In the genomic region with DNA sequence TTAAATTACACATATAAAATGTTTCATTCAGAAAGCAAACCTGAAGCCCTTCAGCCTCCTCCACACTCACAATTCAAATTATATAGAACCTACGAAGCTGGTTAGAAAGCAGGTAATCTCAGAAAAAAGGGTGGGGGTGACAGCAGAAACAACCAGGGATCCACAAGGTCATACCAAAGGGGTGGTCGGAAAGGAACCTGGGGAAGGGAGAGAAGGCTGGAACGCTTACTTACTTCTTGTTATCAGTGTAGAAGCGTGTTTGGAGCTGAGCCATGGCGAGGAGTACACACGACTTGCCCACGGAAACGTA, we compare ENCODE assay signal across 8 cellular contexts. TPM values are rescaled to one million over a fixed set of nuclear protein-coding genes. Genes with fewer than 3 reads are reported as not detected.
DNase-seq lines count a peak whose midpoint lies in the region; ATAC-seq, FAIRE-seq and TF ChIP-seq lines count a peak whose summit lies in the region.

No MANE protein-coding gene starts in this region.

- H4K8ac ChIP-seq in H1 (ENCODE audit: extremely low read depth, insufficient read depth, low read length) (peak overlapping the region; percentile 88; the same call in 1 of the 2 replicates), neuronal stem cell (ENCODE audit: low read depth, low read length) (no peak overlapping the region)

- peak overlapping the region; percentile 79 for H4K5ac ChIP-seq in H1 (ENCODE audit: insufficient read length, low read depth, low read length)

- DNase-seq in LNCaP clone FGC (ENCODE audit: low read depth), result no peak
- no peak for DNase-seq in H1 (ENCODE audit: low read depth in 1 of 2, low spot score in 2 of 2)
- no peak for DNase-seq in neuronal stem cell (ENCODE audit: low spot score)
- DNase-seq in NCI-H2196 (lab: John Stamatoyannopoulos, UW; ENCODE audit: unreplicated experiment), result no peak
- DNase-seq in NCI-H2227 (lab: John Stamatoyannopoulos, UW; ENCODE audit: unreplicated experiment), result no peak
- no peak for DNase-seq in SHP77 (lab: John Stamatoyannopoulos, UW)

- no peak overlapping the region for H3K23ac ChIP-seq in H1 (ENCODE audit: insufficient read length)
- no peak overlapping the region for H3K23ac ChIP-seq in neuronal stem cell (ENCODE audit: low read depth, low read length, poor library complexity)

- H3K4me3 ChIP-seq in LNCaP clone FGC (ENCODE audit: low read depth, low read length) (peak overlapping the region; percentile 75), H1 (ENCODE audit: extremely low read depth in 1 of 4, insufficient read depth in 2 of 4, low read depth in 3 of 4, low read length in 4 of 4) (peak overlapping the region; percentile 96 to 99 (median 98)), neuronal stem cell (ENCODE audit: low read length in 2 of 2) (peak overlapping the region; percentile 91 to 92)

- H2AFZ ChIP-seq in H1 (ENCODE audit: low read length), result peak overlapping the region; percentile 99
- H2AFZ ChIP-seq in neuronal stem cell (ENCODE audit: low read length), result peak overlapping the region; percentile 91

- peaks cover 20 to 53% of the 10 kb centered on the region in 2 experiments for H3K79me2 ChIP-seq in H1 (ENCODE audit: control insufficient read depth in 1 of 2, insufficient read depth in 2 of 2, low read length in 2 of 2)

- H3K9ac ChIP-seq in H1 (replicated peaks in 1 of 4; ENCODE audit: extremely low read depth in 1 of 4, low read depth in 3 of 4, low read length in 3 of 4), result peak overlapping the region; percentile 90 to 100 (median 94)
- peak overlapping the region; percentile 78 for H3K9ac ChIP-seq in neuronal stem cell (ENCODE audit: low read depth, low read length, poor library complexity)

- peaks cover 3% of the 10 kb centered on the region for H3K79me1 ChIP-seq in H1 (ENCODE audit: low read depth, low read length)
- peaks cover 2% of the 10 kb centered on the region for H3K79me1 ChIP-seq in neuronal stem cell (ENCODE audit: low read depth, low read length)

- H2BK120ac ChIP-seq in H1 (replicated peaks; ENCODE audit: low read depth, low read length) (peak overlapping the region; percentile 75), neuronal stem cell (ENCODE audit: low read depth, low read length) (no peak overlapping the region)

- H2AK5ac ChIP-seq in H1 (ENCODE audit: low read depth, low read length) (peak overlapping the region; percentile 95; the same call in 1 of the 2 replicates), neuronal stem cell (ENCODE audit: low read depth, low read length) (no peak overlapping the region)

- H3K4me2 ChIP-seq in H1 (ENCODE audit: insufficient read depth in 1 of 2, low read depth in 2 of 2, low read length in 2 of 2) (peak overlapping the region; percentile 58 to 79), neuronal stem cell (ENCODE audit: insufficient read depth, low read length, poor library complexity, severe bottlenecking) (peak overlapping the region; percentile 58)

- H3K27ac ChIP-seq in H1 (ENCODE audit: low read depth, low read length), result peak overlapping the region; percentile 74
- H3K27ac ChIP-seq in neuronal stem cell (replicated peaks; ENCODE audit: low read length), result no peak overlapping the region

- TF ChIP-seq RAD21 in H1 (IDR thresholded peaks at IDR 0.05 in 1 of 2, conservative IDR thresholded peaks at IDR 0.05 in 1 of 2; ENCODE audit: low read depth in 2 of 2, low read length in 2 of 2), result no peak

- H3K27me3 ChIP-seq in H1 (replicated peaks in 1 of 4; ENCODE audit: control insufficient read depth in 3 of 4, extremely low read depth in 1 of 4, insufficient read depth in 3 of 4, low read length in 3 of 4) (no peaks in the 10 kb centered on the region), neuronal stem cell (ENCODE audit: control insufficient read depth in 3 of 3, insufficient read depth in 3 of 3, low read depth in 1 of 3, low read length in 3 of 3) (no peaks in the 10 kb centered on the region)

- TF ChIP-seq CTCF in LNCaP clone FGC (IDR thresholded peaks at IDR 0.05; ENCODE audit: control insufficient read depth, extremely low read depth, insufficient read depth) (no peak), H1 (IDR thresholded peaks at IDR 0.05; ENCODE audit: control extremely low read depth in 1 of 3, insufficient read depth in 1 of 3, low read depth in 1 of 3, low read length in 3 of 3) (no peak)

- H4K20me1 ChIP-seq in H1 (replicated peaks in 1 of 2; ENCODE audit: control insufficient read depth in 1 of 2, insufficient read depth in 2 of 2, low read length in 2 of 2), result peaks cover 2% of the 10 kb centered on the region in 2 experiments

- FAIRE-seq in H1 (lab: Jason Lieb, UNC), result no peak

- H3K56ac ChIP-seq in H1 (replicated peaks; ENCODE audit: insufficient read length, low read depth, low read length), result peak overlapping the region; percentile 81

- peak overlapping the region; percentile 98 for H2BK5ac ChIP-seq in H1 (ENCODE audit: low read depth, low read length)
- no peak overlapping the region for H2BK5ac ChIP-seq in neuronal stem cell (ENCODE audit: low read length)

- no peaks in the 10 kb centered on the region; a peak in 1 of 7 replicates for H3K4me1 ChIP-seq in H1 (replicated peaks in 1 of 4; ENCODE audit: control insufficient read depth in 3 of 4, insufficient read depth in 4 of 4, low read length in 3 of 4)
- H3K4me1 ChIP-seq in neuronal stem cell (ENCODE audit: control insufficient read depth in 2 of 2, insufficient read depth in 1 of 2, low read depth in 1 of 2, low read length in 2 of 2), result peaks cover 3% of the 10 kb centered on the region in 2 donors

- peak overlapping the region; percentile 94; the same call in 1 of the 2 replicates for H2BK12ac ChIP-seq in H1 (ENCODE audit: low read depth, low read length)
- H2BK12ac ChIP-seq in neuronal stem cell (ENCODE audit: low read length), result no peak overlapping the region

- TF ChIP-seq EP300 in H1 (IDR thresholded peaks at IDR 0.05; ENCODE audit: borderline replicate concordance in 1 of 2, low read depth in 2 of 2, low read length in 2 of 2), result no peak

- H3K4ac ChIP-seq in H1 (replicated peaks; ENCODE audit: insufficient read length, low read depth, low read length) (peak overlapping the region; percentile 99), neuronal stem cell (ENCODE audit: low read length) (no peak overlapping the region)

- POLR2A ChIA-PET in H1 (lab: Charles Lee; ENCODE audit: partially characterized antibody), result interaction anchor here (0.7 to 2.6 kb wide), 21 partner anchors 11 to 417 kb away, joined by 3 to 10 read pairs (median 4); a partner anchor contains a TSS

- CTCF ChIA-PET in H1 (lab: Charles Lee; ENCODE audit: partially characterized antibody), result interaction anchor here (0.6 to 1.0 kb wide), 3 partner anchors 176 to 329 kb away, joined by 3 to 4 read pairs (median 3); no protein-coding TSS in a partner anchor

- TF ChIP-seq POLR2A in H1 (IDR thresholded peaks at IDR 0.05; ENCODE audit: control extremely low read depth in 1 of 2, low read depth in 2 of 2, low read length in 2 of 2), result no peak; a peak in 1 of 3 replicates

- H3K14ac ChIP-seq in H1 (ENCODE audit: insufficient read length) (no peak overlapping the region), neuronal stem cell (ENCODE audit: low read length) (no peak overlapping the region)

- ATAC-seq in GM19467 (IDR thresholded peaks at IDR 0.05; ENCODE audit: unreplicated experiment) (peak; percentile 5), HG03039 (IDR thresholded peaks at IDR 0.05; ENCODE audit: unreplicated experiment) (no peak)

- WGBS in H1 (ENCODE audit: extremely low coverage in 1 of 2, insufficient coverage in 1 of 2, insufficient read length in 1 of 2, insufficient replicate concordance in 2 of 2, low coverage in 1 of 2, low lambda C conversion rate in 2 of 2, missing lambda C conversion rate in 1 of 2), 2 experiments, result 0% methylated on average over 8 of the region's 8 CpGs; no CpG with 5 or more reads in 1 of the 2 experiments
- WGBS in neuronal stem cell (ENCODE audit: extremely low coverage in 2 of 2, insufficient read length in 2 of 2, insufficient replicate concordance in 1 of 2), 2 donors, result no CpG with 5 or more reads among the region's 8 CpGs

- peak overlapping the region; percentile 83; the same call in 1 of the 2 replicates for H2BK20ac ChIP-seq in H1 (ENCODE audit: low read length)

- H2BK15ac ChIP-seq in H1 (ENCODE audit: low read length), result peak overlapping the region; percentile 89; the same call in 1 of the 2 replicates
- no peak overlapping the region for H2BK15ac ChIP-seq in neuronal stem cell (ENCODE audit: low read length)

- H3K23me2 ChIP-seq in H1 (ENCODE audit: low read depth, low read length), result no peaks in the 10 kb centered on the region; the same call in 1 of the 2 replicates

- H3K9me3 ChIP-seq in H1 (ENCODE audit: insufficient read depth in 2 of 2, low read depth in 1 of 2, low read length in 1 of 2) (no peaks in the 10 kb centered on the region), neuronal stem cell (replicated peaks in 1 of 2; ENCODE audit: control insufficient read depth in 2 of 2, insufficient read depth in 1 of 2, low read depth in 1 of 2, low read length in 2 of 2) (peaks cover 0 to 4% of the 10 kb centered on the region in 2 donors)

- peaks cover 0 to 15% (median 3%) of the 10 kb centered on the region in 4 experiments; a peak in 2 of 8 replicates for H3K36me3 ChIP-seq in H1 (ENCODE audit: control insufficient read depth in 2 of 4, insufficient read depth in 4 of 4, low read length in 3 of 4)
- peaks cover 0 to 19% of the 10 kb centered on the region in 2 donors for H3K36me3 ChIP-seq in neuronal stem cell (replicated peaks in 1 of 2; ENCODE audit: control insufficient read depth in 2 of 2, insufficient read depth in 2 of 2, low read length in 2 of 2)

- H3K18ac ChIP-seq in H1 (ENCODE audit: extremely low read depth, low read length) (peak overlapping the region; percentile 99), neuronal stem cell (ENCODE audit: low read length) (no peak overlapping the region)

- H4K91ac ChIP-seq in H1 (replicated peaks; ENCODE audit: insufficient read length, low read length), result peak overlapping the region; percentile 75
- no peak overlapping the region for H4K91ac ChIP-seq in neuronal stem cell (ENCODE audit: low read depth, low read length, poor library complexity)

RNA-seq across cellular contexts. Expression of a gene that starts 0.3 kb away (rescaled TPM):
- total RNA-seq in H1 (2021; fragmentation: NEBNext Ultra II Directional; extraction: Animal tissue kit (Norgen Biotek cat#: 25700)), result 150 and 183 TPM in 2 replicates
- polyA plus RNA-seq in H1 (2011; rRNA removed), result 9.7 and 25.0 TPM in 2 replicates
- polyA plus RNA-seq in H1 (2011; cell fraction: cytosol; rRNA removed), result 46.2 TPM
- polyA plus RNA-seq in H1 (2011; cell fraction: nucleus; rRNA removed), result 16.7 TPM
- 80.4 to 122 TPM (median 91.6 TPM) in 4 replicates for polyA plus RNA-seq in H1 (2012, experiment 1 of 2)
- polyA plus RNA-seq in H1 (2012, experiment 2 of 2), result 8.0 TPM
- polyA plus RNA-seq in H1 (2013, experiment 1 of 2), result 69.7 TPM
- polyA plus RNA-seq in H1 (2013, experiment 2 of 2), result 67.6 TPM
- 29.1 and 43.1 TPM in 2 replicates for polyA minus RNA-seq in H1 (2011; rRNA and poly(A)+ RNA removed)
- 43.7 TPM for polyA minus RNA-seq in H1 (2011; cell fraction: cytosol; rRNA and poly(A)+ RNA removed)
- polyA minus RNA-seq in H1 (2011; cell fraction: nucleus; rRNA and poly(A)+ RNA removed), result 24.5 TPM
- polyA plus RNA-seq in neuronal stem cell (2013, experiment 1 of 2), result 44.2 TPM
- polyA plus RNA-seq in neuronal stem cell (2013, experiment 2 of 2), result 46.2 TPM

RNA-seq across cellular contexts. Expression of a gene that starts 0.9 kb away (rescaled TPM):
- 1.9 and 2.6 TPM in 2 replicates for total RNA-seq in H1 (2021; fragmentation: NEBNext Ultra II Directional; extraction: Animal tissue kit (Norgen Biotek cat#: 25700))
- 1.6 and 2.0 TPM in 2 replicates for polyA plus RNA-seq in H1 (2011; rRNA removed)
- 2.9 TPM for polyA plus RNA-seq in H1 (2011; cell fraction: cytosol; rRNA removed)
- 3.8 TPM for polyA plus RNA-seq in H1 (2011; cell fraction: nucleus; rRNA removed)
- 2.1 to 3.5 TPM (median 2.8 TPM) in 4 replicates for polyA plus RNA-seq in H1 (2012, experiment 1 of 2)
- polyA plus RNA-seq in H1 (2012, experiment 2 of 2), result 0.12 TPM
- polyA plus RNA-seq in H1 (2013, experiment 1 of 2), result 3.1 TPM
- 2.4 TPM for polyA plus RNA-seq in H1 (2013, experiment 2 of 2)
- 6.6 and 12.1 TPM in 2 replicates for polyA minus RNA-seq in H1 (2011; rRNA and poly(A)+ RNA removed)
- polyA minus RNA-seq in H1 (2011; cell fraction: cytosol; rRNA and poly(A)+ RNA removed), result 3.9 TPM
- 15.4 TPM for polyA minus RNA-seq in H1 (2011; cell fraction: nucleus; rRNA and poly(A)+ RNA removed)
- polyA plus RNA-seq in neuronal stem cell (2013, experiment 1 of 2), result 6.6 TPM
- polyA plus RNA-seq in neuronal stem cell (2013, experiment 2 of 2), result 7.0 TPM

RNA-seq across cellular contexts. Expression of a gene that starts 39.6 kb away (rescaled TPM):
- total RNA-seq in H1 (2021; fragmentation: NEBNext Ultra II Directional; extraction: Animal tissue kit (Norgen Biotek cat#: 25700)), result 3.4 TPM in 2 replicates
- 0.71 and 1.1 TPM in 2 replicates for polyA plus RNA-seq in H1 (2011; rRNA removed)
- polyA plus RNA-seq in H1 (2011; cell fraction: cytosol; rRNA removed), result 1.3 TPM
- 2.5 TPM for polyA plus RNA-seq in H1 (2011; cell fraction: nucleus; rRNA removed)
- polyA plus RNA-seq in H1 (2012, experiment 1 of 2), result 0.95 to 2.5 TPM (median 1.2 TPM) in 4 replicates
- polyA plus RNA-seq in H1 (2012, experiment 2 of 2), result 0.08 TPM
- polyA plus RNA-seq in H1 (2013, experiment 1 of 2), result 2.1 TPM
- polyA plus RNA-seq in H1 (2013, experiment 2 of 2), result 1.7 TPM
- polyA minus RNA-seq in H1 (2011; rRNA and poly(A)+ RNA removed), result 2.3 and 5.7 TPM in 2 replicates
- polyA minus RNA-seq in H1 (2011; cell fraction: cytosol; rRNA and poly(A)+ RNA removed), result 1.8 TPM
- 7.6 TPM for polyA minus RNA-seq in H1 (2011; cell fraction: nucleus; rRNA and poly(A)+ RNA removed)
- 7.9 TPM for polyA plus RNA-seq in neuronal stem cell (2013, experiment 1 of 2)
- polyA plus RNA-seq in neuronal stem cell (2013, experiment 2 of 2), result 7.9 TPM
